In genomic region chr6:71404967-71405278, GRCh38 we compare ENCODE assay signal across 17 cellular contexts.
A peak's percentile ranks its signal among the peaks of the same experiment; 100 is the strongest.
DNase-seq lines count a peak whose midpoint lies in the region; ATAC-seq, FAIRE-seq and TF ChIP-seq lines count a peak whose summit lies in the region.
"Had no signal": no experiment of that assay in that cellular context is flagged by ENCODE, and none has a peak within 500 bp of the region (broad histone marks: within the 10 kb centered on the region; RNA-seq: fewer than 3 reads in every experiment).

No MANE protein-coding gene starts in this region.

- H3K27me3 ChIP-seq in SJSA1 (replicated peaks), result no peaks in the 10 kb centered on the region
- no peaks in the 10 kb centered on the region for H3K27me3 ChIP-seq in esophagus muscularis mucosa
- H3K27me3 ChIP-seq in osteoblast (ENCODE audit: insufficient read depth, low read length), result no peaks in the 10 kb centered on the region
- no peaks in the 10 kb centered on the region for H3K27me3 ChIP-seq in ovary
- H3K27me3 ChIP-seq: esophagus squamous epithelium, uterus had no signal

- peak overlapping the region; percentile 96 for H3K4me2 ChIP-seq in A549
- peak overlapping the region; percentile 67 for H3K4me2 ChIP-seq in osteoblast (ENCODE audit: insufficient read depth, low read length)

- 5% methylated on average over 1 of the region's 1 CpG for WGBS in A549 (ENCODE audit: missing lambda C conversion rate)
- 73% methylated on average over 1 of the region's 1 CpG for WGBS in esophagus muscularis mucosa
- WGBS in ovary, 3 donors, result 19 to 53% (median 30%) methylated on average over 1 of the region's 1 CpG

- no peak for ATAC-seq in A549
- no peak for ATAC-seq in GM18907 (IDR thresholded peaks at IDR 0.05; ENCODE audit: unreplicated experiment)
- ATAC-seq: activated CD4-positive, alpha-beta T cell treated with anti-CD3 and anti-CD28 coated beads for 36 hours; activated naive CD4-positive, alpha-beta T cell treated with anti-CD3 and anti-CD28 coated beads, Interleukin-2, amount 50 U/mL, for 72 hours had no signal

- H4K20me1 ChIP-seq in osteoblast (ENCODE audit: insufficient read depth, low read length), result no peaks in the 10 kb centered on the region

- no peak for FAIRE-seq in A549 (lab: Jason Lieb, UNC)

- H3K4me3 ChIP-seq in A549 (peak overlapping the region; percentile 48; the same call in 2 of the 3 replicates), SJSA1 (no peak overlapping the region), esophagus muscularis mucosa (no peak overlapping the region), osteoblast (ENCODE audit: insufficient read depth, low read length) (no peak overlapping the region), ovary (no peak overlapping the region)
- H3K4me3 ChIP-seq: esophagus squamous epithelium, uterus had no signal

- TF ChIP-seq POLR2A in A549 (IDR thresholded peaks at IDR 0.05; ENCODE audit: low read length) (no peak), esophagus muscularis mucosa (IDR thresholded peaks at IDR 0.05; ENCODE audit: low read depth) (no peak), ovary (IDR thresholded peaks at IDR 0.05) (no peak)

- CTCF ChIA-PET in A549 (lab: Yijun Ruan, JAX), result interaction anchor here (0.9 to 1.3 kb wide), 4 partner anchors 9 to 20 kb away, joined by 3 to 5 read pairs (median 3); no protein-coding TSS in a partner anchor

- peak overlapping the region; percentile 86 to 98 for H3K27ac ChIP-seq in A549
- peak overlapping the region; percentile 98 for H3K27ac ChIP-seq in SJSA1
- H3K27ac ChIP-seq in esophagus muscularis mucosa (replicated peaks in 1 of 4), result peak overlapping the region; percentile 56 to 69 (median 61)
- peak overlapping the region; percentile 93 for H3K27ac ChIP-seq in osteoblast (ENCODE audit: low read depth, low read length)
- H3K27ac ChIP-seq in ovary, result no peak overlapping the region
- H3K27ac ChIP-seq: uterus had no signal

- no peak for TF ChIP-seq RAD21 in A549 (conservative IDR thresholded peaks at IDR 0.05 in 1 of 2, IDR thresholded peaks at IDR 0.05 in 1 of 2)

- peaks cover 73% of the 10 kb centered on the region for H3K4me1 ChIP-seq in A549
- H3K4me1 ChIP-seq in SJSA1 (replicated peaks), result peaks cover 46% of the 10 kb centered on the region
- peaks cover 49 to 85% (median 79%) of the 10 kb centered on the region in 4 donors for H3K4me1 ChIP-seq in esophagus muscularis mucosa
- peaks cover 82% of the 10 kb centered on the region for H3K4me1 ChIP-seq in osteoblast (ENCODE audit: insufficient read depth, low read length)
- H3K4me1 ChIP-seq in ovary (ENCODE audit: insufficient read depth), result peaks cover 2% of the 10 kb centered on the region
- H3K4me1 ChIP-seq: uterus had no signal

- H3K36me3 ChIP-seq in SJSA1 (peaks cover 32% of the 10 kb centered on the region), esophagus muscularis mucosa (peaks cover 0 to 14% (median 3%) of the 10 kb centered on the region in 4 donors), osteoblast (ENCODE audit: insufficient read depth, low read length) (peaks cover 8% of the 10 kb centered on the region), ovary (no peaks in the 10 kb centered on the region)
- H3K36me3 ChIP-seq: esophagus squamous epithelium, uterus had no signal

- TF ChIP-seq EP300 in A549 (IDR thresholded peaks at IDR 0.05) (peak in 1 of 2 experiments; percentile 11; a peak in 1 of 5 replicates), esophagus muscularis mucosa (IDR thresholded peaks at IDR 0.05) (no peak), ovary (IDR thresholded peaks at IDR 0.05) (no peak)

- H3K9me3 ChIP-seq in A549 (no peaks in the 10 kb centered on the region), SJSA1 (replicated peaks) (no peaks in the 10 kb centered on the region), esophagus muscularis mucosa (no peaks in the 10 kb centered on the region), osteoblast (ENCODE audit: low read depth, low read length) (no peaks in the 10 kb centered on the region), ovary (no peaks in the 10 kb centered on the region)
- H3K9me3 ChIP-seq: esophagus squamous epithelium, uterus had no signal

- intact Hi-C loops in esophagus muscularis mucosa (cut with DNase I), result no loop called here
- intact Hi-C loops in ovary (cut with DNase I), result no loop called here

- H3K79me2 ChIP-seq in osteoblast (ENCODE audit: insufficient read depth, low read length), result peaks cover 57% of the 10 kb centered on the region

- DNase-seq in A549 (ENCODE audit: low read depth in 1 of 2, low spot score in 1 of 2) (no peak), SJSA1 (ENCODE audit: low read depth in 1 of 2, low spot score in 2 of 2) (no peak), esophagus muscularis mucosa (ENCODE audit: extremely low spot score) (no peak), osteoblast (ENCODE audit: insufficient read length, low spot score, missing footprints) (no peak), NCI-H128 (lab: John Stamatoyannopoulos, UW; ENCODE audit: unreplicated experiment) (no peak), hippocampal formation (lab: John Stamatoyannopoulos, UW) (no peak), ovary (no peak)
- DNase-seq: activated CD4-positive, alpha-beta T cell treated with anti-CD3 and anti-CD28 coated beads for 36 hours; activated T-cell treated with anti-CD3 and anti-CD28 coated beads for 4 hours; cerebellar nuclear complex; COR-L47; esophagus squamous epithelium; GF-D8; stimulated activated CD4-positive, alpha-beta T cell treated with anti-CD3 and anti-CD28 coated beads, Interleukin-2, amount 100 ng/mL, for 24 hours; uterus had no signal

- POLR2A ChIA-PET in A549 (lab: Yijun Ruan, JAX), result interaction anchor here (1.1 to 2.3 kb wide), 5 partner anchors 10 to 19 kb away, joined by 5 to 8 read pairs (median 8); no protein-coding TSS in a partner anchor

- H2AFZ ChIP-seq in osteoblast (ENCODE audit: low read length), result no peak overlapping the region

- TF ChIP-seq CTCF in A549 (IDR thresholded peaks at IDR 0.05) (no peak), esophagus muscularis mucosa (IDR thresholded peaks at IDR 0.05) (no peak), osteoblast (IDR thresholded peaks at IDR 0.05; ENCODE audit: extremely low read depth, low read depth, low read length) (no peak), ovary (IDR thresholded peaks at IDR 0.05) (no peak)

TF ChIP-seq in A549, 52 proteins besides CTCF, POLR2A, EP300 and RAD21:
- TF ChIP-seq GATA3 (IDR thresholded peaks at IDR 0.05; ENCODE audit: borderline replicate concordance), result peak; percentile 75; the same call in 1 of the 2 replicates
- no peak for TF ChIP-seq EHMT2 (IDR thresholded peaks at IDR 0.05; ENCODE audit: low read depth)
- no peak for TF ChIP-seq HDAC2 (IDR thresholded peaks at IDR 0.05)
- TF ChIP-seq JUNB (IDR thresholded peaks at IDR 0.05), result peak; percentile 5; the same call in 1 of the 2 replicates
- TF ChIP-seq E2F6 (IDR thresholded peaks at IDR 0.05; ENCODE audit: borderline replicate concordance, low read depth), result no peak
- TF ChIP-seq PBX3 (IDR thresholded peaks at IDR 0.05), result peak; percentile 25; the same call in 1 of the 2 replicates
- no peak; the same call in 1 of the 2 replicates for TF ChIP-seq FOSL2 (IDR thresholded peaks at IDR 0.05)
- TF ChIP-seq FOSL2 (CRISPR knock-in tag; IDR thresholded peaks at IDR 0.05), result no peak
- 0 out of 5 replicates have a peak, but pooled peaks of 1 of the 2 experiments have one; percentile 3 for TF ChIP-seq JUN (IDR thresholded peaks at IDR 0.05)
- no peak for TF ChIP-seq CHD2 (IDR thresholded peaks at IDR 0.05; ENCODE audit: low read length, partially characterized antibody)
- no peak for TF ChIP-seq MYC (IDR thresholded peaks at IDR 0.05; ENCODE audit: borderline replicate concordance, low read length)

Comparison
In these comparisons a context has a peak if more than half of its experiments do, and no peak if none do; other contexts are left out.
1. H3K27ac ChIP-seq: peak in A549 (2 of 2), SJSA1 (single experiment), esophagus muscularis mucosa (4 of 4) and osteoblast (single experiment); none in ovary (0 of 2).